ENCODE assay signal across 8 cellular contexts in genomic region chr11:72223615-72224586, GRCh38. TPM values are rescaled to one million over a fixed set of nuclear protein-coding genes. Genes with fewer than 3 reads are reported as not detected.
DNase-seq lines count a peak whose midpoint lies in the region; ATAC-seq and TF ChIP-seq lines count a peak whose summit lies in the region.

No MANE protein-coding gene starts in this region.

- no peaks in the 10 kb centered on the region for H3K27me3 ChIP-seq in esophagus muscularis mucosa

- TF ChIP-seq EP300 in esophagus muscularis mucosa (IDR thresholded peaks at IDR 0.05) = no peak

- peaks cover 34 to 51% (median 50%) of the 10 kb centered on the region in 3 donors for H3K4me1 Mint-ChIP-seq in naive B cell

- intact Hi-C loops in esophagus muscularis mucosa (cut with DNase I) = loop anchor here (1.0 to 10.0 kb wide), 3 partner anchors 14 to 208 kb away; partner anchors contain the start of gene CLPB

- no peaks in the 10 kb centered on the region for H3K27me3 Mint-ChIP-seq in naive B cell

- TF ChIP-seq POLR2A in esophagus muscularis mucosa (IDR thresholded peaks at IDR 0.05; ENCODE audit: low read depth) = no peak

- H3K4me3 Mint-ChIP-seq in naive B cell = peak overlapping the region; percentile 93 to 99 (median 96)

- no peaks in the 10 kb centered on the region for H3K9me3 Mint-ChIP-seq in naive B cell

- TF ChIP-seq CTCF in 22Rv1 (IDR thresholded peaks at IDR 0.05) (peak; percentile 4; the same call in 1 of the 2 replicates), esophagus muscularis mucosa (IDR thresholded peaks at IDR 0.05) (no peak)

- H3K4me1 ChIP-seq in esophagus muscularis mucosa = peaks cover 21 to 52% (median 47%) of the 10 kb centered on the region in 4 donors

- peaks cover 5 to 26% (median 17%) of the 10 kb centered on the region in 4 donors for H3K36me3 ChIP-seq in esophagus muscularis mucosa

- peak overlapping the region; percentile 91 to 97 (median 95) for H3K27ac Mint-ChIP-seq in naive B cell

- peaks cover 0 to 2% of the 10 kb centered on the region in 2 donors for H3K36me3 Mint-ChIP-seq in naive B cell

- peak overlapping the region; percentile 83 to 96 (median 90) for H3K4me3 ChIP-seq in esophagus muscularis mucosa

- WGBS in esophagus muscularis mucosa = 2% methylated on average over 17 of the region's 85 CpGs

- H3K27ac ChIP-seq in 22Rv1 (peak overlapping the region; percentile 96), esophagus muscularis mucosa (replicated peaks in 1 of 4) (peak overlapping the region; percentile 96 to 98 (median 97)), temporal lobe (ENCODE audit: low read depth, low read length) (peak overlapping the region; percentile 78)

- ATAC-seq in GM18502 (IDR thresholded peaks at IDR 0.05; ENCODE audit: poor library complexity, unreplicated experiment) = peak; percentile 55
- peak; percentile 52 for ATAC-seq in HG02970 (IDR thresholded peaks at IDR 0.05; ENCODE audit: low FRiP score, unreplicated experiment)
- ATAC-seq in naive B cell (ENCODE audit: low read depth in 2 of 2) = peak; percentile 43

- no peaks in the 10 kb centered on the region for H3K9me3 ChIP-seq in esophagus muscularis mucosa

- DNase-seq in NCI-H526 treated with DMSO at 0.1 percent for 48 hours (lab: John Stamatoyannopoulos, UW) (peak; percentile 79), activated T-cell treated with anti-CD3 and anti-CD28 coated beads for 24 hours (ENCODE audit: low read depth) (peak; percentile 49), esophagus muscularis mucosa (ENCODE audit: extremely low spot score) (no peak), naive B cell (peak; percentile 58)

RNA-seq across cellular contexts. Expression of gene INPPL1, which starts 0.7 kb away (rescaled TPM):
- total RNA-seq in esophagus muscularis mucosa (100 to 1,000 TPM in 2 of 4 donors, 10 to 100 TPM in 2; 61.6 to 158 (median 100) TPM), temporal lobe (12.8 TPM)
- 10 to 100 TPM in 1 of 6 donors, 1 to 10 TPM in 5; 4.8 to 13.1 (median 7.7) TPM for polyA plus RNA-seq in naive B cell (ENCODE audit: low read depth in 6 of 6)

RNA-seq across cellular contexts. Expression of gene FOLR2, which starts 7.3 kb away (rescaled TPM):
- total RNA-seq in esophagus muscularis mucosa (10 to 100 TPM; 26.6 to 78.7 (median 33.1) TPM), temporal lobe (3.9 TPM)
- polyA plus RNA-seq in naive B cell (ENCODE audit: low read depth in 6 of 6) = 1 to 10 TPM in 2 of 6 donors, under 1 TPM in 2, not detected in 2; 0.70 to 1.6 (median 1.2) TPM

RNA-seq across cellular contexts. Expression of gene PHOX2A, which starts 20.1 kb away (rescaled TPM):
- total RNA-seq in esophagus muscularis mucosa (1 to 10 TPM; 1.2 to 1.3 (median 1.3) TPM), temporal lobe (not detected)
- polyA plus RNA-seq in naive B cell (ENCODE audit: low read depth in 6 of 6) = not detected

RNA-seq across cellular contexts. Expression of gene FOLR1, which starts 32.0 kb away (rescaled TPM):
- total RNA-seq in esophagus muscularis mucosa = 1 to 10 TPM in 1 of 4 donors, under 1 TPM in 1, not detected in 2; 0.40 to 1.0 TPM
- polyA plus RNA-seq in naive B cell (ENCODE audit: low read depth in 6 of 6) = not detected
- total RNA-seq in temporal lobe = 0.25 TPM
